8 cellular contexts compared by ENCODE assay signal in the genomic region with DNA sequence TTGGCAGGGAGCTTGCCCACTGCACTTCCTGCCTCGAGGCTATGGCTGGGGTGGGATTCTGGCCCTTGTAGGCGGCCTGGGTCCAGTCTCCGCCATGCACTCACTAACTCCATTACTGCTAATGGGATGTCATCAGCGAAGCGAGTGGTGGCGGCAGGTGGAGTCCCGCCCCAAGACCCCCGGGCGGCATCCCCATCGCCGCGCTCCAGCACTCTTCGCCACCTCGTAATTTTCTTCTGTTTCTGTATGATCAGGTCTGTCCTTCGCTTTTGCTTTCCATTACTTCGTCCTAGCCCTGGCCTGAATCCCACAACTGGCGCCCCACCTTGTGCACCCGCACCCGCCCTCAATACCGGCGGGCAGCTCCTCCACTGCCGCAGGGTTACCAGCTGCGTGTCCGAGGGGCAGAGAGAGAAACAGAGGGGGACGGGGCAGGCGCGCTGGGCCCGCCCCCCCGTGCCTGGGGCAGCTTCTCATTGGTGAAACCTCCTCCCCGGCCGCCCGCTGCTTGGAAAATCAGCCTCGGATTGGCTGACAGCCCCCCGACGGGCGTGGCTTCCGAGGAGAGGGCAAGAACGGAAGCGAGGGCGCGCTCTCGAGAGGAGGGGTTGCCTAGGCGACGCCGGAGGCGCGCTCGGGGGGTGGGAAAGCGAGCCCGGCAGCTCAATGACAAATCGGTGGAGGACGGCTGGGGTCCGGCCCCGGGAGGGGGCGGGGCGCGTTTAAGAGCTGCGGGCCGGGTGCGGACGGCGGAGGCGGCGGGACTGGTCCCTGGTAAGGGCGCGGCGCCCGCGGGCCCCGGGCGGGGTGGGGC. TPM values are rescaled to one million over a fixed set of nuclear protein-coding genes. Genes with fewer than 3 reads are reported as not detected.
DNase-seq lines count a peak whose midpoint lies in the region; ATAC-seq and TF ChIP-seq lines count a peak whose summit lies in the region.

A gene with protein sequence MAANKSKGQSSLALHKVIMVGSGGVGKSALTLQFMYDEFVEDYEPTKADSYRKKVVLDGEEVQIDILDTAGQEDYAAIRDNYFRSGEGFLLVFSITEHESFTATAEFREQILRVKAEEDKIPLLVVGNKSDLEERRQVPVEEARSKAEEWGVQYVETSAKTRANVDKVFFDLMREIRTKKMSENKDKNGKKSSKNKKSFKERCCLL (plus strand): TSS at position 646 of the 814 bp plus-strand sequence. CDS start 25,813 bp downstream, outside the sequence.

- H3K9ac ChIP-seq in adipocyte (ENCODE audit: low read length) = peak within 1 kb of the TSS; percentile 90
- peak within 1 kb of the TSS; percentile 82 for H3K9ac ChIP-seq in trophoblast cell (ENCODE audit: low read length)

- in situ Hi-C loops in transverse colon (cut with MboI; ENCODE audit: low pct_ligation_motif_present in 1 of 4, low pct_unique_long_range_greater_than_20kb in 1 of 4, low sequenced_read_pairs in 3 of 4) = no loop called here

- H2AFZ ChIP-seq in trophoblast cell (ENCODE audit: insufficient read depth, low read length, poor library complexity) = peak within 1 kb of the TSS; percentile 84

- TF ChIP-seq EP300 in transverse colon (IDR thresholded peaks at IDR 0.05; ENCODE audit: low read depth) = no peak

- no peak for TF ChIP-seq CTCF in GM12875 (IDR thresholded peaks at IDR 0.05; ENCODE audit: borderline replicate concordance, insufficient read depth, low read depth, low read length)
- TF ChIP-seq CTCF in cardiac muscle cell (IDR thresholded peaks at IDR 0.05; ENCODE audit: low read depth, low read length) = no peak
- TF ChIP-seq CTCF in transverse colon (IDR thresholded peaks at IDR 0.05) = no peak

- H3K4me2 ChIP-seq in trophoblast cell (ENCODE audit: low read length) = peak within 1 kb of the TSS; percentile 96

- TF ChIP-seq POLR2A in transverse colon (IDR thresholded peaks at IDR 0.05) = peak; percentile 91

- H2BK120ac ChIP-seq in trophoblast cell (ENCODE audit: insufficient read depth, low read length, poor library complexity) = peak within 1 kb of the TSS; percentile 55

- H3K79me1 ChIP-seq in trophoblast cell (ENCODE audit: low read length) = peaks cover 10% of the 10 kb centered on the region

- peak within 1 kb of the TSS; percentile 89 for H2BK5ac ChIP-seq in trophoblast cell (ENCODE audit: low read depth, low read length, poor library complexity)

- WGBS in trophoblast cell (ENCODE audit: extremely low coverage, insufficient coverage, insufficient read length) = no CpG with 5 or more reads among the region's 71 CpGs
- 0 to 2% methylated on average over 1 to 51 of the region's 71 CpGs for WGBS in transverse colon (ENCODE audit: low coverage in 1 of 2), 2 donors

- peak within 1 kb of the TSS; percentile 43 for H4K12ac ChIP-seq in trophoblast cell (ENCODE audit: low read depth, low read length)

- no peak within 1 kb of the TSS for H2AK5ac ChIP-seq in trophoblast cell (ENCODE audit: low read length)

- peak within 1 kb of the TSS; percentile 46 for H2BK12ac ChIP-seq in trophoblast cell (ENCODE audit: low read length)

- ATAC-seq in HG02798 (IDR thresholded peaks at IDR 0.05; ENCODE audit: poor library complexity, unreplicated experiment) = peak; percentile 96

- H3K79me2 ChIP-seq in trophoblast cell (ENCODE audit: control insufficient read depth, insufficient read depth, low read length, poor library complexity) = peaks cover 5% of the 10 kb centered on the region

- no peaks in the 10 kb centered on the region for H3K36me3 ChIP-seq in adipocyte (ENCODE audit: control insufficient read depth, insufficient read depth, low read length, severe bottlenecking)
- no peaks in the 10 kb centered on the region for H3K36me3 ChIP-seq in cardiac muscle cell
- no peaks in the 10 kb centered on the region for H3K36me3 ChIP-seq in trophoblast cell (ENCODE audit: control insufficient read depth in 1 of 2, insufficient read depth in 2 of 2, low read length in 2 of 2)
- no peaks in the 10 kb centered on the region for H3K36me3 ChIP-seq in transverse colon

- peak within 1 kb of the TSS; percentile 84 for H4K8ac ChIP-seq in trophoblast cell (ENCODE audit: low read depth, low read length)

- H3K23ac ChIP-seq in trophoblast cell (ENCODE audit: low read length) = peak within 1 kb of the TSS; percentile 52

- intact Hi-C loops in transverse colon (cut with DNase I; ENCODE audit: low total_unique reads) = loop anchor here (10.0 kb wide), 1 partner anchor 62 kb away; no protein-coding TSS in a partner anchor

- H3K4me1 ChIP-seq in adipocyte (ENCODE audit: control insufficient read depth, insufficient read depth, low read length) (peaks cover 18% of the 10 kb centered on the region), cardiac muscle cell (ENCODE audit: low read depth) (no peaks in the 10 kb centered on the region), trophoblast cell (ENCODE audit: control insufficient read depth in 1 of 2, insufficient read depth in 2 of 2, low read length in 2 of 2) (peaks cover 11% of the 10 kb centered on the region in 2 experiments), transverse colon (peaks cover 5 to 26% (median 11%) of the 10 kb centered on the region in 4 donors)

- no peaks in the 10 kb centered on the region for H3K9me3 ChIP-seq in adipocyte (ENCODE audit: control insufficient read depth, low read length)
- H3K9me3 ChIP-seq in cardiac muscle cell (ENCODE audit: low read depth) = no peaks in the 10 kb centered on the region
- peaks cover 1% of the 10 kb centered on the region for H3K9me3 ChIP-seq in trophoblast cell (ENCODE audit: insufficient read depth, low read depth, low read length)
- no peaks in the 10 kb centered on the region for H3K9me3 ChIP-seq in transverse colon

- H3K4me3 ChIP-seq in GM12875 (ENCODE audit: low read depth, low read length) (peak within 1 kb of the TSS; percentile 63), adipocyte (ENCODE audit: low read length) (peak within 1 kb of the TSS; percentile 89), cardiac muscle cell (peak within 1 kb of the TSS; percentile 65), trophoblast cell (ENCODE audit: low read depth, low read length) (peak within 1 kb of the TSS; percentile 90), transverse colon (peak within 1 kb of the TSS; percentile 80 to 96 (median 86))

- H3K4ac ChIP-seq in trophoblast cell (ENCODE audit: low read depth, low read length) = peak within 1 kb of the TSS; percentile 51

- H3K27me3 ChIP-seq in adipocyte (replicated peaks; ENCODE audit: control insufficient read depth, insufficient read depth, low read length) (peaks cover 4% of the 10 kb centered on the region), cardiac muscle cell (peaks cover 27% of the 10 kb centered on the region), trophoblast cell (ENCODE audit: insufficient read depth, low read length) (peaks cover 4% of the 10 kb centered on the region), transverse colon (no peaks in the 10 kb centered on the region)

- peak within 1 kb of the TSS; percentile 31 for H3K27ac ChIP-seq in cardiac muscle cell
- H3K27ac ChIP-seq in trophoblast cell (ENCODE audit: low read depth, low read length) = peak within 1 kb of the TSS; percentile 82
- peak within 1 kb of the TSS; percentile 91 to 96 (median 94) for H3K27ac ChIP-seq in transverse colon

- H4K91ac ChIP-seq in trophoblast cell (ENCODE audit: low read depth, low read length) = peak within 1 kb of the TSS; percentile 90

- H3K18ac ChIP-seq in trophoblast cell (ENCODE audit: low read length) = peak within 1 kb of the TSS; percentile 71

- H3K14ac ChIP-seq in trophoblast cell (ENCODE audit: low read length) = peak within 1 kb of the TSS; percentile 93

- DNase-seq in NCI-H1436 (lab: John Stamatoyannopoulos, UW) (peak; percentile 98), T follicular helper cell (ENCODE audit: low read depth) (peak; percentile 98), adipocyte (ENCODE audit: low read depth) (peak; percentile 100), cardiac muscle cell (ENCODE audit: low read depth in 1 of 2, low spot score in 1 of 2) (peak; percentile 99), trophoblast cell (peak; percentile 99 to 100), transverse colon (peak; percentile 100)

RNA-seq across cellular contexts. Expression of the gene that starts here (rescaled TPM):
- 26.5 and 31.4 TPM in 2 replicates for total RNA-seq in cardiac muscle cell
- 39.0 and 50.8 TPM in 2 replicates for polyA plus RNA-seq in cardiac muscle cell
- polyA plus RNA-seq in trophoblast cell (2013) = 61.1 and 61.5 TPM in 2 replicates
- 10 to 100 TPM; 18.9 to 81.0 (median 59.4) TPM for total RNA-seq in transverse colon

Comparison
In these comparisons a context has a peak if more than half of its experiments do, and no peak if none do; other contexts are left out.
1. Peak in every context shown above with its lines: DNase-seq, ATAC-seq, H3K4me3 ChIP-seq and H3K27ac ChIP-seq.
2. H3K27ac ChIP-seq: peak in every context shown above with its lines; median percentile 94 in transverse colon; 82 in trophoblast cell; 31 in cardiac muscle cell.